Comparison of ENCODE assay signal across 15 cellular contexts in the genomic region with DNA sequence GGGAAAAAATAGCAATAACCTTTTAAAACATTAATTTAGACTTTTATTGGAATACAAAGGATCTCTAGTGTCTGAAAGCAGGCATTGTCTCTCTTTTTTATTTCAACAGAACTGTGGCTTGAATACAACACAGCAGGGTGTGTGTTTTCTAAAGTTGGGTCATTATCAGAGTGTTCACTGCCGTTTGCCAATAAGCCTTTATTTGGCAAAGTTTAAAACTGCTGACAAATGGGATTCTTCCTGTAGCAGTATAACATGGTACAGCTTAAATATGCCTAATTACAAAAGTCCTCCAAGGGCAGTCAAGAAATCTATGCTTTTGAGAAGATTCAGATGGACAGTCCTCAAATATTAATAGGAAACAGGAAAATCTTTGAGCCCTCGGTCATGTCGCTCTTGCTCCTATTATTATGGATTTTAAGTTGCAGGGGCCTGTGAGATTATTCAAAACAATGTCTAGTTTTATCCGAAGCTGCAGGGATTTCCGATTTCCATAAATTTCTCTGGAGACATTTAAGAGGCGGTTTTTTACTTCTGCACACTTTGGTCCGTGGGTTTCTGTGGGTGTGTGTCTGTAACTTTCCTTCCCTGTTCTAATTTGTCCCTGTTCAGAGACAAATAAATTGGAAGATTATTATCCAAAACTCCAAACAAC.
DNase-seq lines count a peak whose midpoint lies in the region; ATAC-seq and TF ChIP-seq lines count a peak whose summit lies in the region.
"Had no signal": no experiment of that assay in that cellular context is flagged by ENCODE, and none has a peak within 500 bp of the region (broad histone marks: within the 10 kb centered on the region; RNA-seq: fewer than 3 reads in every experiment).

No MANE protein-coding gene starts in this region.

- H3K9me3 Mint-ChIP-seq in activated naive CD8-positive, alpha-beta T cell treated with anti-CD3 and anti-CD28 coated beads for 36 hours: no peaks in the 10 kb centered on the region
- H3K9me3 Mint-ChIP-seq in neural crest cell: no peaks in the 10 kb centered on the region

- no peak for TF ChIP-seq CTCF in neural crest cell (conservative IDR thresholded peaks at IDR 0.05)

- H3K36me3 Mint-ChIP-seq in activated naive CD8-positive, alpha-beta T cell treated with anti-CD3 and anti-CD28 coated beads for 36 hours: peaks cover 29% of the 10 kb centered on the region
- H3K36me3 Mint-ChIP-seq in neural crest cell (ENCODE audit: low read depth): no peaks in the 10 kb centered on the region

- peaks cover 60% of the 10 kb centered on the region for H3K4me1 Mint-ChIP-seq in activated naive CD8-positive, alpha-beta T cell treated with anti-CD3 and anti-CD28 coated beads for 36 hours
- H3K4me1 Mint-ChIP-seq in neural crest cell: peaks cover 73% of the 10 kb centered on the region

- H3K4me3 Mint-ChIP-seq in activated naive CD8-positive, alpha-beta T cell treated with anti-CD3 and anti-CD28 coated beads for 36 hours: no peak overlapping the region
- peak overlapping the region; percentile 69 for H3K4me3 Mint-ChIP-seq in neural crest cell

- in situ Hi-C loops in KBM-7 (cut with MboI; ENCODE audit: low pct_unique_long_range_greater_than_20kb, low sequenced_read_pairs): no loop called here

- no peaks in the 10 kb centered on the region for H3K27me3 Mint-ChIP-seq in activated naive CD8-positive, alpha-beta T cell treated with anti-CD3 and anti-CD28 coated beads for 36 hours
- H3K27me3 Mint-ChIP-seq in neural crest cell (ENCODE audit: low read depth): no peaks in the 10 kb centered on the region
- H3K27me3 Mint-ChIP-seq: progenitor cell of endocrine pancreas had no signal

- peak; percentile 43 for DNase-seq in COR-L47 (lab: John Stamatoyannopoulos, UW)
- DNase-seq in activated naive CD8-positive, alpha-beta T cell treated with anti-CD3 and anti-CD28 coated beads for 36 hours: no peak
- peak; percentile 54 for DNase-seq in fibroblast of peridontal ligament (ENCODE audit: extremely low read depth)
- DNase-seq in neural crest cell (ENCODE audit: low read depth, low spot score): no peak
- no peak for DNase-seq in GDM1 (lab: John Stamatoyannopoulos, UW)
- no peak for DNase-seq in KBM-7
- no peak for DNase-seq in COLO829 (ENCODE audit: low spot score)
- DNase-seq: activated CD4-positive, CD25-positive, alpha-beta regulatory T cell; activated T-cell treated with anti-CD3 and anti-CD28 coated beads, Interleukin-2, amount 50 U/mL, for 1 hour; BE2C; DND-41; NCI-H2029 treated with DMSO at 0.1 percent for 48 hours; stimulated activated CD4-positive, alpha-beta T cell treated with anti-CD3 and anti-CD28 coated beads, Interleukin-1b, Interleukin-23, amount 100 ng/mL, for 48 hours had no signal

- ATAC-seq in GM18870 (IDR thresholded peaks at IDR 0.05; ENCODE audit: unreplicated experiment): no peak

- H3K27ac Mint-ChIP-seq in activated naive CD8-positive, alpha-beta T cell treated with anti-CD3 and anti-CD28 coated beads for 36 hours: peak overlapping the region; percentile 45
- peak overlapping the region; percentile 91 for H3K27ac Mint-ChIP-seq in neural crest cell (ENCODE audit: unreplicated experiment)
- H3K27ac Mint-ChIP-seq: progenitor cell of endocrine pancreas had no signal

Comparison
In these comparisons a context has a peak if more than half of its experiments do, and no peak if none do; other contexts are left out.
1. DNase-seq: peak in COR-L47 (single experiment) and fibroblast of peridontal ligament (single experiment); none in activated naive CD8-positive, alpha-beta T cell treated with anti-CD3 and anti-CD28 coated beads for 36 hours (single experiment), neural crest cell (single experiment), GDM1 (single experiment), KBM-7 (single experiment) and COLO829 (single experiment).